Comparison of ENCODE assay signal across 7 cellular contexts in genomic region chr13:99199541-99200432, GRCh38. TPM values are rescaled to one million over a fixed set of nuclear protein-coding genes. Genes with fewer than 3 reads are reported as not detected.
DNase-seq lines count a peak whose midpoint lies in the region; ATAC-seq, FAIRE-seq and TF ChIP-seq lines count a peak whose summit lies in the region.

No MANE protein-coding gene starts in this region.

- H3K4me3 ChIP-seq in fibroblast of the aortic adventitia (ENCODE audit: low read depth, low read length) (peak overlapping the region; percentile 90), prostate gland (peak overlapping the region; percentile 68 to 89)

- peaks cover 39% of the 10 kb centered on the region for H3K4me1 Mint-ChIP-seq in T-helper 17 cell

- WGBS in prostate gland = 4% methylated on average over 32 of the region's 37 CpGs

- peak overlapping the region; percentile 97 for H3K27ac ChIP-seq in prostate gland

- TF ChIP-seq POLR2A in prostate gland (IDR thresholded peaks at IDR 0.05) = no peak

- intact Hi-C loops in prostate gland (cut with DNase I) = loop anchor here (5.0 kb wide), 1 partner anchor 112 kb away; no protein-coding TSS in a partner anchor

- ATAC-seq in HG02870 (IDR thresholded peaks at IDR 0.05; ENCODE audit: unreplicated experiment) (peak; percentile 2), T-helper 17 cell (no peak), GM18519 (IDR thresholded peaks at IDR 0.05; ENCODE audit: low FRiP score, unreplicated experiment) (no peak), HG02623 (IDR thresholded peaks at IDR 0.05; ENCODE audit: unreplicated experiment) (no peak)

- H3K27me3 Mint-ChIP-seq in T-helper 17 cell = no peaks in the 10 kb centered on the region

- TF ChIP-seq CTCF in fibroblast of the aortic adventitia (IDR thresholded peaks at IDR 0.05; ENCODE audit: insufficient read depth, low read length) = no peak
- no peak for TF ChIP-seq CTCF in prostate gland (IDR thresholded peaks at IDR 0.05)

- H3K9me3 ChIP-seq in T-helper 17 cell (ENCODE audit: control insufficient read depth, low read length, poor library complexity, severe bottlenecking) (no peaks in the 10 kb centered on the region), prostate gland (no peaks in the 10 kb centered on the region)

- DNase-seq in GM18507 (ENCODE audit: extremely low spot score, insufficient read length, low read depth) (no peak), T-helper 17 cell (peak in 1 of 3 donors; percentile 21), fibroblast of the aortic adventitia (ENCODE audit: low read depth) (peak; percentile 30), prostate gland (ENCODE audit: low spot score) (no peak)

- no peaks in the 10 kb centered on the region for H3K27me3 ChIP-seq in prostate gland (replicated peaks; ENCODE audit: insufficient read depth)

- peak; percentile 24 for FAIRE-seq in GM18507 (lab: Jason Lieb, UNC)

- peaks cover 2% of the 10 kb centered on the region for H3K36me3 Mint-ChIP-seq in T-helper 17 cell (ENCODE audit: low read depth)

- H3K4me3 Mint-ChIP-seq in T-helper 17 cell = peak overlapping the region; percentile 99

- peaks cover 8% of the 10 kb centered on the region for H3K4me1 ChIP-seq in prostate gland (replicated peaks)

- peak overlapping the region; percentile 99 for H3K27ac Mint-ChIP-seq in T-helper 17 cell

- H3K36me3 ChIP-seq in prostate gland = no peaks in the 10 kb centered on the region

RNA-seq across cellular contexts. Expression of gene UBAC2, which starts 0.9 kb away (rescaled TPM):
- total RNA-seq in T-helper 17 cell = 10 to 100 TPM; 74.2 to 75.3 TPM
- 17.8 and 33.8 TPM in 2 replicates for total RNA-seq in fibroblast of the aortic adventitia (ENCODE audit: low replicate concordance)
- total RNA-seq in prostate gland = 10 to 100 TPM; 60.7 to 86.9 TPM

RNA-seq across cellular contexts. Expression of gene GPR18, which starts 58.4 kb away (rescaled TPM):
- total RNA-seq in T-helper 17 cell (10 to 100 TPM; 10.1 to 13.6 TPM), fibroblast of the aortic adventitia (ENCODE audit: low replicate concordance) (not detected in 2 replicates), prostate gland (1 to 10 TPM in 1 of 2 donors, not detected in 1; 1.4 TPM)

Comparison
In these comparisons a context has a peak if more than half of its experiments do, and no peak if none do; other contexts are left out.
1. RNA of gene GPR18, which starts 58.4 kb away (total RNA-seq): 10.1 to 13.6 TPM in T-helper 17 cell; 1.4 TPM in prostate gland and not detected in fibroblast of the aortic adventitia; every median in the first group is over 4 times any median in the second.